Comparison of ENCODE assay signal across 8 cellular contexts in the genomic region with DNA sequence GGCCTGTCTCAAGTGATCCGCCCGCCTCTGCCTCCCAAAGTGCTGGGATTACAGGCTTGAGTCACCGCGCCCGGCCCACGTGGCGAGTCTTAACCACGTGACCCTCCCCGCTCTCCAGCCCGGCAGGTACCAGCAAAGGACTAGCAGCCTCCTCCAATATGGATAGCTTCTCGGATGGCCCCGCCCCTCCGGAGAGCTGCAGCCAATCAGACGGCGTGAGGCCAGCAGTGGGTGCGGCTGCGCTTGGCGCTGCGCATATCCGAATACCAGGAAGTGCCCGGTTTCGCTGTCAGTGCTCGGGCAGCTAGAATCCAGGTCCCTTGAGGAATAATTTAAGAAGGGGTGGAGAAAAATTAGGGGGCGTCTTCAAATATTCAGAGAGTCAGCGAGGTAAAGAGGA. TPM values are rescaled to one million over a fixed set of nuclear protein-coding genes. Genes with fewer than 3 reads are reported as not detected.
DNase-seq lines count a peak whose midpoint lies in the region; ATAC-seq and TF ChIP-seq lines count a peak whose summit lies in the region.

No MANE protein-coding gene starts in this region.

- no peak overlapping the region for H2AFZ ChIP-seq in PC-3 (ENCODE audit: low read length)

- intact Hi-C loops in PC-3 (cut with micrococcal nuclease), result no loop called here

- no peaks in the 10 kb centered on the region for H3K9me3 ChIP-seq in ES-I3 (ENCODE audit: control insufficient read depth, insufficient read depth, low read length)
- no peaks in the 10 kb centered on the region for H3K9me3 ChIP-seq in mucosa of stomach (ENCODE audit: control insufficient read depth, low read length)
- no peaks in the 10 kb centered on the region for H3K9me3 ChIP-seq in PC-3 (ENCODE audit: low read length)

- H3F3A ChIP-seq in PC-3 (ENCODE audit: low read length, unreplicated experiment), result no peaks in the 10 kb centered on the region

- no peak for ATAC-seq in PC-3

- H3K36me3 ChIP-seq in ES-I3 (ENCODE audit: insufficient read depth, low read length) (no peaks in the 10 kb centered on the region), mucosa of stomach (ENCODE audit: control insufficient read depth, insufficient read depth, low read length) (no peaks in the 10 kb centered on the region), PC-3 (ENCODE audit: low read depth, low read length) (no peaks in the 10 kb centered on the region)

- BruUV-seq in PC-3 (replicated peaks; lab: Mats Ljungman, UMichigan), result no TSS peak

- H3K9ac ChIP-seq in ES-I3 (ENCODE audit: low read depth, low read length) (peak overlapping the region; percentile 55; the same call in 1 of the 2 replicates), mucosa of stomach (ENCODE audit: low read length) (peak overlapping the region; percentile 60), PC-3 (ENCODE audit: low read length) (no peak overlapping the region)

- H3K4me1 ChIP-seq in ES-I3 (ENCODE audit: insufficient read depth, low read length) (no peaks in the 10 kb centered on the region), mucosa of stomach (ENCODE audit: control insufficient read depth, insufficient read depth, low read length) (peaks cover 7% of the 10 kb centered on the region), PC-3 (ENCODE audit: insufficient read depth, low read length) (peaks cover 11% of the 10 kb centered on the region)

- no peaks in the 10 kb centered on the region for H3K79me2 ChIP-seq in PC-3 (ENCODE audit: low read length)

- no peaks in the 10 kb centered on the region for H3K9me2 ChIP-seq in PC-3 (replicated peaks; ENCODE audit: low read length)

- H3K4me2 ChIP-seq in PC-3 (ENCODE audit: low read length), result no peak overlapping the region

- H3K27me3 ChIP-seq in mucosa of stomach (ENCODE audit: control insufficient read depth, insufficient read depth, low read length), result no peaks in the 10 kb centered on the region
- H3K27me3 ChIP-seq in PC-3 (ENCODE audit: low read length), result no peaks in the 10 kb centered on the region

- DNase-seq in HFF-Myc (ENCODE audit: extremely low read depth, low read depth) (peak; percentile 76), NCI-H460 (ENCODE audit: extremely low read depth, low read depth) (peak; percentile 87), epithelial cell of prostate (ENCODE audit: low read depth, low spot score) (peak; percentile 89), PC-3 (no peak)
- DNase-seq in activated CD8-positive, alpha-beta memory T cell treated with anti-CD3 and anti-CD28 coated beads, Interleukin-2, amount 50 U/mL, for 48 hours, result peak; percentile 94
- DNase-seq in stimulated activated CD8-positive, alpha-beta memory T cell treated with anti-CD3 and anti-CD28 coated beads, Interleukin-4, amount 100 ng/mL, for 1 hour (ENCODE audit: low read depth in 2 of 2, low spot score in 1 of 2), result peak; percentile 68 to 80

- peak overlapping the region; percentile 40 for H3K27ac ChIP-seq in epithelial cell of prostate
- no peak overlapping the region for H3K27ac ChIP-seq in PC-3 (ENCODE audit: low read length)

- H3K4me3 ChIP-seq in HFF-Myc (replicated peaks; ENCODE audit: low read depth, low read length), result peak overlapping the region; percentile 31
- H3K4me3 ChIP-seq in mucosa of stomach (ENCODE audit: low read length), result peak overlapping the region; percentile 16
- H3K4me3 ChIP-seq in PC-3 (ENCODE audit: low read length), result no peak overlapping the region

- H4K20me1 ChIP-seq in PC-3 (ENCODE audit: low read length), result no peaks in the 10 kb centered on the region

- CTCF ChIA-PET in PC-3 (lab: Charles Lee), result no interaction called here

- POLR2A ChIA-PET in PC-3 (lab: Charles Lee; ENCODE audit: unreplicated experiment), result no interaction called here

- no peak for TF ChIP-seq CTCF in HFF-Myc (IDR thresholded peaks at IDR 0.05; ENCODE audit: low read depth, low read length, missing control alignments)
- TF ChIP-seq CTCF in PC-3 (conservative IDR thresholded peaks at IDR 0.05; ENCODE audit: low read depth, low read length), result no peak

RNA-seq across cellular contexts. Expression of gene PISD, which starts 14.7 kb away (rescaled TPM):
- total RNA-seq in NCI-H460 (2014; rRNA removed; shearing (Covaris generic)), result 100 and 101 TPM in 2 replicates
- 297 and 326 TPM in 2 replicates for polyA plus RNA-seq in NCI-H460 (2014; cell fraction: nucleus; rRNA removed)
- total RNA-seq in PC-3 (2014; rRNA removed), result 36.0 and 50.5 TPM in 2 replicates
